ENCODE assay signal across 14 cellular contexts in genomic region chr20:42604998-42605970, GRCh38.
"Had no signal": no experiment of that assay in that cellular context is flagged by ENCODE, and none has a peak within 500 bp of the region (broad histone marks: within the 10 kb centered on the region; RNA-seq: fewer than 3 reads in every experiment).

No MANE protein-coding gene starts in this region.

- H3K9me3 ChIP-seq: colonic mucosa, left ventricle myocardium inferior, SK-N-SH, thyroid gland had no signal

- H3K27ac ChIP-seq: colonic mucosa, left ventricle myocardium inferior, parathyroid adenoma, skin epidermis, thyroid gland had no signal

- H3K4me3 Mint-ChIP-seq: activated naive CD4-positive, alpha-beta T cell treated with anti-CD3 and anti-CD28 coated beads for 36 hours; immature natural killer cell; memory B cell had no signal

- H2AFZ ChIP-seq: parathyroid adenoma had no signal

- H3K4me3 ChIP-seq: colonic mucosa, left ventricle myocardium inferior, skin epidermis, thyroid gland had no signal

- H3K9ac ChIP-seq: parathyroid adenoma, SK-N-SH had no signal

- H3K27ac Mint-ChIP-seq: activated naive CD4-positive, alpha-beta T cell treated with anti-CD3 and anti-CD28 coated beads for 36 hours; immature natural killer cell; memory B cell had no signal

- H3K27me3 ChIP-seq: colonic mucosa, thyroid gland had no signal

- H3K27me3 Mint-ChIP-seq: memory B cell had no signal

- H3K4me2 ChIP-seq: SK-N-SH had no signal

- H3K36me3 ChIP-seq: colonic mucosa, left ventricle myocardium inferior, thyroid gland had no signal

- H3K4me1 Mint-ChIP-seq: immature natural killer cell, memory B cell had no signal

- H3K4me1 ChIP-seq: colonic mucosa, left ventricle myocardium inferior, parathyroid adenoma, thyroid gland had no signal

- H3K36me3 Mint-ChIP-seq: immature natural killer cell, memory B cell had no signal

- DNase-seq: activated CD4-positive, alpha-beta T cell treated with anti-CD3 and anti-CD28 coated beads for 4 hours; activated naive CD4-positive, alpha-beta T cell treated with anti-CD3 and anti-CD28 coated beads for 36 hours; caudate nucleus; colonic mucosa; effector memory CD4-positive, alpha-beta T cell; erythroblast; immature natural killer cell; left ventricle myocardium inferior; SK-N-SH; T-helper 1 cell; thyroid gland had no signal
